In genomic region chr19:39833160-39833463, GRCh38 we compare ENCODE assay signal across 8 cellular contexts. TPM values are rescaled to one million over a fixed set of nuclear protein-coding genes. Genes with fewer than 3 reads are reported as not detected.
DNase-seq lines count a peak whose midpoint lies in the region; ATAC-seq and TF ChIP-seq lines count a peak whose summit lies in the region.

No MANE protein-coding gene starts in this region.

- no TSS peak for BruUV-seq in OCI-LY7 (replicated peaks; lab: Mats Ljungman, UMichigan)

- H3K4me2 ChIP-seq in OCI-LY7 (ENCODE audit: low read length), result peak overlapping the region; percentile 76

- no peak for ATAC-seq in HG03196 (IDR thresholded peaks at IDR 0.05; ENCODE audit: unreplicated experiment)

- H3K9me3 Mint-ChIP-seq in progenitor cell of endocrine pancreas (ENCODE audit: low read depth), result no peaks in the 10 kb centered on the region

- CTCF ChIA-PET in OCI-LY7 (lab: Charles Lee; ENCODE audit: unreplicated experiment), result interaction anchor here (0.6 to 1.7 kb wide), 2 partner anchors 10 to 40 kb away, joined by 4 to 5 read pairs; no protein-coding TSS in a partner anchor

- H3K36me3 ChIP-seq in ES-I3 (ENCODE audit: insufficient read depth, low read length) (peaks cover 14% of the 10 kb centered on the region), OCI-LY7 (ENCODE audit: insufficient read depth, low read length) (peaks cover 89% of the 10 kb centered on the region)

- H3K27ac ChIP-seq in OCI-LY7 (ENCODE audit: low read depth, low read length, poor library complexity, severe bottlenecking), result no peak overlapping the region

- H3K4me3 ChIP-seq in OCI-LY7 (ENCODE audit: low read depth, low read length, poor library complexity, severe bottlenecking), result peak overlapping the region; percentile 68
- peak overlapping the region; percentile 86 for H3K4me3 ChIP-seq in epithelial cell of proximal tubule (ENCODE audit: low read depth, low read length)

- H3K27me3 Mint-ChIP-seq in progenitor cell of endocrine pancreas, result no peaks in the 10 kb centered on the region

- H3K9me2 ChIP-seq in OCI-LY7 (ENCODE audit: insufficient read depth, low read length), result no peaks in the 10 kb centered on the region

- H3K9me3 ChIP-seq in ES-I3 (ENCODE audit: control insufficient read depth, insufficient read depth, low read length), result no peaks in the 10 kb centered on the region
- H3K9me3 ChIP-seq in OCI-LY7 (ENCODE audit: low read length), result no peaks in the 10 kb centered on the region

- no peak overlapping the region for H2AFZ ChIP-seq in OCI-LY7 (ENCODE audit: low read length)

- no peaks in the 10 kb centered on the region for H3K4me1 ChIP-seq in ES-I3 (ENCODE audit: insufficient read depth, low read length)
- peaks cover 16% of the 10 kb centered on the region for H3K4me1 ChIP-seq in OCI-LY7 (ENCODE audit: insufficient read depth, low read length, poor library complexity, severe bottlenecking)

- intact Hi-C loops in OCI-LY7 (cut with micrococcal nuclease; ENCODE audit: unreplicated experiment), result no loop called here

- no peaks in the 10 kb centered on the region for H3K79me2 ChIP-seq in OCI-LY7 (ENCODE audit: insufficient read depth, low read depth, low read length)

- DNase-seq in OCI-LY7 (ENCODE audit: low spot score), result no peak
- no peak for DNase-seq in epithelial cell of proximal tubule (ENCODE audit: low read depth)
- DNase-seq in progenitor cell of endocrine pancreas (ENCODE audit: low spot score, unreplicated experiment), result no peak
- no peak for DNase-seq in 8988T
- no peak for DNase-seq in activated effector memory CD4-positive, alpha-beta T cell treated with anti-CD3 and anti-CD28 coated beads, Interleukin-2, amount 50 U/mL, for 16 hours
- DNase-seq in activated CD4-positive, alpha-beta T cell treated with anti-CD3 and anti-CD28 coated beads for 48 hours, result no peak

- POLR2A ChIA-PET in OCI-LY7 (lab: Charles Lee), result interaction anchor here (0.7 kb wide), 1 partner anchor 10 kb away, joined by 3 read pairs; no protein-coding TSS in a partner anchor

- H3K36me3 Mint-ChIP-seq in progenitor cell of endocrine pancreas (ENCODE audit: insufficient read depth), result peaks cover 31% of the 10 kb centered on the region

- peak overlapping the region; percentile 86 for H3K4me3 Mint-ChIP-seq in progenitor cell of endocrine pancreas (ENCODE audit: low read depth)

- H3K9ac ChIP-seq in ES-I3 (ENCODE audit: low read depth, low read length), result peak overlapping the region; percentile 76

- H4K20me1 ChIP-seq in OCI-LY7 (ENCODE audit: insufficient read depth, low read length), result no peaks in the 10 kb centered on the region

- H3K4me1 Mint-ChIP-seq in progenitor cell of endocrine pancreas (ENCODE audit: low read depth), result peaks cover 18% of the 10 kb centered on the region

- peak overlapping the region; percentile 92 for H3K27ac Mint-ChIP-seq in progenitor cell of endocrine pancreas

- TF ChIP-seq CTCF in OCI-LY7 (conservative IDR thresholded peaks at IDR 0.05; ENCODE audit: low read length) (no peak), epithelial cell of proximal tubule (conservative IDR thresholded peaks at IDR 0.05; ENCODE audit: low read depth, low read length) (no peak), progenitor cell of endocrine pancreas (IDR thresholded peaks at IDR 0.05; ENCODE audit: unreplicated experiment) (no peak)

RNA-seq across cellular contexts. Expression of gene DYRK1B, which starts 0.8 kb away (rescaled TPM):
- total RNA-seq in OCI-LY7 (2014; rRNA removed; shearing (Covaris generic)), result 2.0 and 3.0 TPM in 2 replicates
- total RNA-seq in OCI-LY7 (2022) (7.4 and 9.2 TPM in 2 replicates), epithelial cell of proximal tubule (5.7 and 15.5 TPM in 2 replicates), progenitor cell of endocrine pancreas (80.7 and 90.7 TPM in 2 replicates)

RNA-seq across cellular contexts. Expression of gene FBL, which starts 13.1 kb away (rescaled TPM):
- 305 and 336 TPM in 2 replicates for total RNA-seq in OCI-LY7 (2014; rRNA removed; shearing (Covaris generic))
- total RNA-seq in OCI-LY7 (2022) (365 and 376 TPM in 2 replicates), epithelial cell of proximal tubule (187 and 237 TPM in 2 replicates), progenitor cell of endocrine pancreas (250 and 271 TPM in 2 replicates)

RNA-seq across cellular contexts. Expression of gene LEUTX, which starts 54.5 kb away (rescaled TPM):
- not detected in 2 replicates for total RNA-seq in OCI-LY7 (2014; rRNA removed; shearing (Covaris generic))
- total RNA-seq in OCI-LY7 (2022), result not detected in 2 replicates
- total RNA-seq in epithelial cell of proximal tubule, result not detected in 2 replicates
- total RNA-seq in progenitor cell of endocrine pancreas, result not detected in 2 replicates
